8 cellular contexts compared by ENCODE assay signal in genomic region chr12:101209319-101210302, GRCh38. TPM values are rescaled to one million over a fixed set of nuclear protein-coding genes. Genes with fewer than 3 reads are reported as not detected.
DNase-seq lines count a peak whose midpoint lies in the region; ATAC-seq and TF ChIP-seq lines count a peak whose summit lies in the region.
"Had no signal": no experiment of that assay in that cellular context is flagged by ENCODE, and none has a peak within 500 bp of the region (broad histone marks: within the 10 kb centered on the region; RNA-seq: fewer than 3 reads in every experiment).

SLC5A8 (minus strand) TSS chr12:101210238; CDS start chr12:101209848, 390 bp downstream.

- H3K9me3 ChIP-seq in HEK293 (ENCODE audit: control insufficient read depth, insufficient read depth, low read depth, low read length) (no peaks in the 10 kb centered on the region), SK-N-SH (no peaks in the 10 kb centered on the region), iPS-18c (ENCODE audit: control insufficient read depth, insufficient read depth, low read length) (peaks cover 4% of the 10 kb centered on the region)

- CTCF ChIA-PET in HEK293 (lab: Yijun Ruan, JAX) = no interaction called here
- CTCF ChIA-PET in SK-N-SH (lab: Yijun Ruan, JAX) = no interaction called here

- H3K4me3 ChIP-seq in HEK293 (ENCODE audit: low read depth, low read length) (peak within 1 kb of the TSS; percentile 44), SK-N-SH (ENCODE audit: low read depth in 2 of 2, low read length in 1 of 2) (peak within 1 kb of the TSS; percentile 26 to 28; a peak in 1 of 4 replicates), iPS-18c (ENCODE audit: insufficient read depth, low read depth, low read length) (peak within 1 kb of the TSS; percentile 65), skin epidermis (peak within 1 kb of the TSS in 4 of 7 experiments; percentile 12 to 32 (median 22))

- POLR2A ChIA-PET in HEK293 (lab: Yijun Ruan, JAX) (no interaction called here), SK-N-SH (lab: Yijun Ruan, JAX) (no interaction called here)

- H3K27ac ChIP-seq in HEK293 (ENCODE audit: extremely low read depth, low read depth, low read length) = no peak within 1 kb of the TSS
- H3K27ac ChIP-seq in SK-N-SH (ENCODE audit: low read depth in 2 of 2, low read length in 1 of 2) = no peak within 1 kb of the TSS
- H3K27ac ChIP-seq in skin epidermis = no peak within 1 kb of the TSS

- H3K9ac ChIP-seq in SK-N-SH = no peak within 1 kb of the TSS

- peaks cover 31% of the 10 kb centered on the region for H3K27me3 ChIP-seq in SK-N-SH (ENCODE audit: insufficient read depth)

- 10% methylated on average over 24 of the region's 80 CpGs for whole genome bisulfite sequencing in SK-N-SH (ENCODE audit: low lambda C conversion rate)

- H3K4me1 ChIP-seq in HEK293 (ENCODE audit: control insufficient read depth, insufficient read depth, low read length) (0 out of 2 replicates have a peak, but pooled peaks cover 2% of the 10 kb centered on the region), SK-N-SH (ENCODE audit: control insufficient read depth in 1 of 2, insufficient read depth in 2 of 2, low read depth in 1 of 2, low read length in 1 of 2) (no peaks in the 10 kb centered on the region)

- TF ChIP-seq CTCF in HEK293 (tag by site-specific recombination; IDR thresholded peaks at IDR 0.05) (no peak), SK-N-SH (IDR thresholded peaks at IDR 0.05) (no peak)

- H3K79me2 ChIP-seq in SK-N-SH (ENCODE audit: insufficient read depth) = no peaks in the 10 kb centered on the region

- no peak for ATAC-seq in GM18502 (IDR thresholded peaks at IDR 0.05; ENCODE audit: poor library complexity, unreplicated experiment)

- H3F3A ChIP-seq in SK-N-SH (replicated peaks; ENCODE audit: insufficient read depth) = no peaks in the 10 kb centered on the region

- no peaks in the 10 kb centered on the region for H3K9me2 ChIP-seq in SK-N-SH

- no peaks in the 10 kb centered on the region for H3K36me3 ChIP-seq in HEK293 (ENCODE audit: control insufficient read depth in 2 of 2, insufficient read depth in 1 of 2, low read length in 2 of 2)
- no peaks in the 10 kb centered on the region for H3K36me3 ChIP-seq in SK-N-SH (replicated peaks in 1 of 2; ENCODE audit: control insufficient read depth in 1 of 2, insufficient read depth in 2 of 2, low read length in 1 of 2)

- no peaks in the 10 kb centered on the region for H4K20me1 ChIP-seq in SK-N-SH (ENCODE audit: insufficient read depth)

- TF ChIP-seq RAD21 in SK-N-SH (IDR thresholded peaks at IDR 0.05; ENCODE audit: low read length) = no peak

- no peak for TF ChIP-seq EP300 in SK-N-SH (IDR thresholded peaks at IDR 0.05; ENCODE audit: borderline replicate concordance in 1 of 2, low read depth in 1 of 2, low read length in 1 of 2)

- peak within 1 kb of the TSS; percentile 66 for H3K4me2 ChIP-seq in SK-N-SH

- DNase-seq in SK-N-SH (no peak), T-helper 1 cell (no peak), SIG-M5 treated with dmso at 0.1 percent for 504 hours (lab: John Stamatoyannopoulos, UW; ENCODE audit: unreplicated experiment) (no peak)
- DNase-seq: NCI-H774 had no signal

- H2AFZ ChIP-seq in SK-N-SH (ENCODE audit: low read depth) = peak within 1 kb of the TSS; percentile 26; the same call in 1 of the 2 replicates

TF ChIP-seq in HEK293, 187 proteins besides CTCF, POLR2A, EP300 and RAD21 (continues in another document):
- TF ChIP-seq ZBTB17 (tag by site-specific recombination; IDR thresholded peaks at IDR 0.05) (peak; percentile 61; the same call in 1 of the 2 replicates), PBX3 (CRISPR knock-in tag; IDR thresholded peaks at IDR 0.05) (peak; percentile 23; the same call in 1 of the 2 replicates), ZIC2 (tag by site-specific recombination; IDR thresholded peaks at IDR 0.05) (peak; percentile 87), ZNF335 (tag by site-specific recombination; conservative IDR thresholded peaks at IDR 0.05) (peak; percentile 62), ZFHX2 (tag by site-specific recombination; conservative IDR thresholded peaks at IDR 0.05) (peak; percentile 47; the same call in 1 of the 2 replicates), GLIS1 (tag by site-specific recombination; IDR thresholded peaks at IDR 0.05) (0 out of 2 replicates have a peak, but pooled peaks have one; percentile 4), GLIS2 (tag by site-specific recombination; IDR thresholded peaks at IDR 0.05) (peak; percentile 70; the same call in 1 of the 2 replicates), ZBTB26 (tag by site-specific recombination; optimal IDR thresholded peaks at IDR 0.05) (peak; percentile 78), ZNF660 (tag by site-specific recombination; IDR thresholded peaks at IDR 0.05) (no peak), ZNF423 (tag by site-specific recombination; IDR thresholded peaks at IDR 0.05) (peak; percentile 50; the same call in 1 of the 2 replicates)

TF ChIP-seq in SK-N-SH, 30 proteins besides CTCF, POLR2A, EP300 and RAD21:
- TF ChIP-seq TEAD4 (IDR thresholded peaks at IDR 0.05; ENCODE audit: borderline replicate concordance, insufficient read depth) (no peak), RXRA (IDR thresholded peaks at IDR 0.05; ENCODE audit: borderline replicate concordance, low read depth) (no peak), USF1 (IDR thresholded peaks at IDR 0.05; ENCODE audit: borderline replicate concordance, low read depth) (no peak), MAX (IDR thresholded peaks at IDR 0.05; ENCODE audit: low read depth) (no peak), SIN3A (IDR thresholded peaks at IDR 0.05; ENCODE audit: borderline replicate concordance, low read depth, low read length) (no peak), RFX5 (IDR thresholded peaks at IDR 0.05; ENCODE audit: low read length) (no peak), YY1 (IDR thresholded peaks at IDR 0.05; ENCODE audit: low read depth) (no peak), ZBTB33 (IDR thresholded peaks at IDR 0.05; ENCODE audit: borderline replicate concordance, low read depth) (no peak), GATA2 (CRISPR knock-in tag; IDR thresholded peaks at IDR 0.05) (no peak), POLR2AphosphoS5 (IDR thresholded peaks at IDR 0.05; ENCODE audit: low read depth, low read length) (no peak), JUND (IDR thresholded peaks at IDR 0.05) (no peak)

RNA-seq across cellular contexts. Expression of gene SLC5A8, which starts in this region (rescaled TPM):
- not detected in 2 replicates for polyA plus RNA-seq in SK-N-SH (2012; rRNA removed)
- under 0.01 TPM in 1 of 2 replicates, not detected in the other for polyA plus RNA-seq in SK-N-SH (2012; cell fraction: cytosol; rRNA removed)
- 0.01 TPM in 2 replicates for polyA plus RNA-seq in SK-N-SH (2012; cell fraction: nucleus; rRNA removed)

Comparison
In these comparisons a context has a peak if more than half of its experiments do, and no peak if none do; other contexts are left out.
1. Of the 4 proteins assayed by ChIP-seq in both HEK293 and SK-N-SH: peak only in HEK293: PBX3; only in SK-N-SH: none; in both: none; in neither: 3.